In the genomic region with DNA sequence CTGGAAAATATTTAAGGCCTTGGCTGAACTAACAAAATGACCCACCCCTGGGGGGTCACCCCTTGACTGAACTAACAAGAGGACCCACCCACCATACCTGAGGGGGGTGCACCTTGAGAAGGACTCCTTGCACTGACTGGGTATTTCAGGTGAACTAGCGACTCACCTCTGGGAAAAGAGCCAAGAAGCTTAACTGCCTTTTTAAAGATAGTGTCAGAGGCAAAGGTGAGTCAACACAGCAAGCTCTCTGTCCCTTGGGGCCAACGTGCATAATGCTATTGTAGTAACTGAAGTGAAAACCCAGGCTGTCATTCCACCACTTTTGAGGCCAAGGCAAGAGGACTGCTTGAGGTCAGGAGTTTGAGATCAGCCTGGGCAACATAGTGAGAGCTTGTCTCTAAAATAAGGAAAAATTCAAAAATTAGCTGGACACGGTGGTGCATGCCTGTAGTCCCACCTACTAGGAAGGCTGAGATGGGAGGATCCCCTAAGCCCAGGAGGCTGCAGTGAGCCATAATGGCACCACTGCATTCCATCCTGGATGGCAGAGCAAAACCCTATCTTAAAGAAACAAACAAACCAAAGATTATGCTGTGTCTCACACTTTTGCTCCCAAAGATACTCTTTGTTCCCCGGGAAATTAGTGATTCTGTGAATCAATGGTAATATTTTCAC, we compare ENCODE assay signal across 9 cellular contexts. TPM values are rescaled to one million over a fixed set of nuclear protein-coding genes. Genes with fewer than 3 reads are reported as not detected.
DNase-seq lines count a peak whose midpoint lies in the region; ATAC-seq and TF ChIP-seq lines count a peak whose summit lies in the region.
"Had no signal": no experiment of that assay in that cellular context is flagged by ENCODE, and none has a peak within 500 bp of the region (broad histone marks: within the 10 kb centered on the region; RNA-seq: fewer than 3 reads in every experiment).

No MANE protein-coding gene starts in this region.

- H3K4me3 ChIP-seq in brain microvascular endothelial cell (ENCODE audit: low read depth, low read length) (no peak overlapping the region), right cardiac atrium (ENCODE audit: low read length) (no peak overlapping the region)

- in situ Hi-C loops in brain microvascular endothelial cell (cut with HindIII; ENCODE audit: low pct_ligation_motif_present, low sequenced_read_pairs) = no loop called here

- H3K27ac ChIP-seq in brain microvascular endothelial cell = no peak overlapping the region
- H3K27ac ChIP-seq in right cardiac atrium (ENCODE audit: low read length) = no peak overlapping the region
- H3K27ac ChIP-seq: 22Rv1 had no signal

- TF ChIP-seq CTCF in brain microvascular endothelial cell (IDR thresholded peaks at IDR 0.05; ENCODE audit: low read depth, low read length, missing control alignments) = no peak

- DNase-seq in DMS 273 (lab: John Stamatoyannopoulos, UW; ENCODE audit: unreplicated experiment) = peak; percentile 13
- DNase-seq in DMS 273 treated with DMSO at 0.1 percent for 48 hours (lab: John Stamatoyannopoulos, UW) = no peak
- peak; percentile 49 for DNase-seq in NCI-H128 (lab: John Stamatoyannopoulos, UW; ENCODE audit: unreplicated experiment)
- peak; percentile 57 for DNase-seq in brain microvascular endothelial cell
- peak; percentile 21 to 23 for DNase-seq in stimulated activated CD4-positive, alpha-beta T cell treated with anti-CD3 and anti-CD28 coated beads, Interleukin-2, amount 100 ng/mL, for 24 hours
- no peak for DNase-seq in NCI-H2227 treated with DMSO at 0.1 percent for 48 hours (lab: John Stamatoyannopoulos, UW)
- no peak for DNase-seq in stimulated activated naive CD4-positive, alpha-beta T cell treated with Interleukin-2 at 50 U/mL for 16 hours (lab: John Stamatoyannopoulos, UW)
- DNase-seq in right cardiac atrium = no peak

- no peak for ATAC-seq in right cardiac atrium

- WGBS in right cardiac atrium = 75% methylated on average over 4 of the region's 4 CpGs

- intact Hi-C loops in right cardiac atrium (cut with DNase I) = no loop called here

- H3K27me3 ChIP-seq in brain microvascular endothelial cell (replicated peaks) (no peaks in the 10 kb centered on the region), right cardiac atrium (ENCODE audit: control insufficient read depth, insufficient read depth) (no peaks in the 10 kb centered on the region)

- no peaks in the 10 kb centered on the region for H3K4me1 ChIP-seq in right cardiac atrium (ENCODE audit: control insufficient read depth, insufficient read depth, low read length)

- no peaks in the 10 kb centered on the region for H3K9me3 ChIP-seq in right cardiac atrium (ENCODE audit: control insufficient read depth, low read length)

- no peaks in the 10 kb centered on the region for H3K36me3 ChIP-seq in brain microvascular endothelial cell (replicated peaks)

RNA-seq across cellular contexts. Expression of a gene that starts 36.4 kb away (rescaled TPM):
- 10 to 100 TPM; 14.0 to 21.7 (median 18.4) TPM for total RNA-seq in right cardiac atrium
- polyA plus RNA-seq in right cardiac atrium = 5.4 TPM

Comparison
In these comparisons a context has a peak if more than half of its experiments do, and no peak if none do; other contexts are left out.
1. DNase-seq: peak in DMS 273 (single experiment), NCI-H128 (single experiment), brain microvascular endothelial cell (single experiment) and stimulated activated CD4-positive, alpha-beta T cell treated with anti-CD3 and anti-CD28 coated beads, Interleukin-2, amount 100 ng/mL, for 24 hours (2 of 2); none in DMS 273 treated with DMSO at 0.1 percent for 48 hours (single experiment), NCI-H2227 treated with DMSO at 0.1 percent for 48 hours (single experiment), stimulated activated naive CD4-positive, alpha-beta T cell treated with Interleukin-2 at 50 U/mL for 16 hours (single experiment) and right cardiac atrium (0 of 3).